In the genomic region with DNA sequence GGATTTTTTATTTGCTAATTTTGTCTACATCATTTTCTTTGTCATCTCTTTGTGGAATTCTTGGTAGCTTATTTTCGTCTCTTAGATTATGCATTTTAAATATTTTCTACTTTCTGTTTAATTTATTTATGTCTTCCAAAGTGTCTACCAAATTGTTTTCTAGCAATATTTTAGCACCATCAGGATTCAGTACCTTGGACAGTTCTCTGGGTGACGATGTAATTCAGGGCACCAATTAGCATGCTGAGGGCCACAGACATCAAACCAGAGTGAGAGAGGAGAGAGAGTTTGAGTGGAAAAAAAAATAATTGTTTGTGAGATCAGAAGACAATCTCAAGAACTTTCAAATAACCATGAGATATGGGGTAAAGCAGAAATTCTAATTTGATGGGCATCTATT, we compare ENCODE assay signal across 14 cellular contexts.
DNase-seq lines count a peak whose midpoint lies in the region; ATAC-seq, FAIRE-seq and TF ChIP-seq lines count a peak whose summit lies in the region.
"Had no signal": no experiment of that assay in that cellular context is flagged by ENCODE, and none has a peak within 500 bp of the region (broad histone marks: within the 10 kb centered on the region; RNA-seq: fewer than 3 reads in every experiment).

No MANE protein-coding gene starts in this region.

- TF ChIP-seq CTCF in HepG2 (CRISPR knock-in tag; IDR thresholded peaks at IDR 0.05) (no peak), right lobe of liver (IDR thresholded peaks at IDR 0.05) (no peak), RWPE1 (conservative IDR thresholded peaks at IDR 0.05; ENCODE audit: low read depth) (no peak), epithelial cell of esophagus (IDR thresholded peaks at IDR 0.05; ENCODE audit: insufficient read depth, low read depth, low read length, missing control alignments) (no peak), WTC11 (IDR thresholded peaks at IDR 0.05) (no peak)

- CTCF ChIA-PET in HepG2 (lab: Yijun Ruan, JAX; ENCODE audit: low intra/inter-chr PET ratio, low total read pairs), result no interaction called here
- CTCF ChIA-PET in RWPE1 (lab: Yijun Ruan, JAX), result no interaction called here
- CTCF ChIA-PET in activated naive CD4-positive, alpha-beta T cell treated with anti-CD3 and anti-CD28 coated beads, Interleukin-2, amount 10 ng/mL, durations not matched to agents 7 days and 5 days (lab: Charles Lee), result no interaction called here
- CTCF ChIA-PET in WTC11 (lab: Charles Lee), result no interaction called here

- WGBS in HepG2 (ENCODE audit: low lambda C conversion rate), result 0% methylated on average over 2 of the region's 2 CpGs
- WGBS in right lobe of liver (ENCODE audit: insufficient coverage, low coverage, low lambda C conversion rate, missing lambda C conversion rate), result 6% methylated on average over 2 of the region's 2 CpGs

- BruUV-seq in HepG2 (replicated peaks; lab: Mats Ljungman, UMichigan), result no TSS peak

- TF ChIP-seq EP300 in HepG2 (IDR thresholded peaks at IDR 0.05; ENCODE audit: low read depth in 2 of 2, low read length in 2 of 2) (no peak), HepG2 (CRISPR knock-in tag; IDR thresholded peaks at IDR 0.05; ENCODE audit: borderline replicate concordance) (no peak)

- no peak for TF ChIP-seq RAD21 in HepG2 (CRISPR knock-in tag; IDR thresholded peaks at IDR 0.05)

- no peaks in the 10 kb centered on the region for H3K9me3 ChIP-seq in HepG2 (ENCODE audit: low read length)
- no peaks in the 10 kb centered on the region for H3K9me3 ChIP-seq in right lobe of liver
- H3K9me3 ChIP-seq: ascending aorta had no signal

- H2AFZ ChIP-seq in HepG2 (ENCODE audit: low read length), result no peak overlapping the region

- no peaks in the 10 kb centered on the region for H3K36me3 ChIP-seq in HepG2 (replicated peaks in 1 of 2; ENCODE audit: control insufficient read depth in 1 of 2, insufficient read depth in 2 of 2, low read length in 2 of 2)
- no peaks in the 10 kb centered on the region for H3K36me3 ChIP-seq in right lobe of liver
- H3K36me3 ChIP-seq: ascending aorta, esophagus squamous epithelium had no signal

- H3K27ac Mint-ChIP-seq in activated naive CD4-positive, alpha-beta T cell treated with anti-CD3 and anti-CD28 coated beads, Interleukin-2, amount 10 ng/mL, durations not matched to agents 7 days and 5 days, result no peak overlapping the region
- no peak overlapping the region for H3K27ac Mint-ChIP-seq in WTC11
- H3K27ac Mint-ChIP-seq: activated T-cell treated with anti-CD3 and anti-CD28 coated beads, Interleukin-2, amount 50 U/mL, for 24 hours had no signal

- FAIRE-seq in HepG2 (lab: Jason Lieb, UNC), result no peak

- H3K9ac ChIP-seq in HepG2 (ENCODE audit: insufficient read depth, low read depth, low read length), result no peak overlapping the region

- TF ChIP-seq POLR2A in HepG2 (IDR thresholded peaks at IDR 0.05; ENCODE audit: insufficient read depth in 1 of 2, low read depth in 2 of 2, low read length in 2 of 2), result no peak
- no peak for TF ChIP-seq POLR2A in right lobe of liver (IDR thresholded peaks at IDR 0.05)

- in situ Hi-C loops in HepG2 (cut with HindIII; ENCODE audit: extremely low pct_ligation_motif_present, low pct_unique_long_range_greater_than_20kb), result no loop called here

- POLR2A ChIA-PET in HepG2 (lab: Yijun Ruan, JAX) (no interaction called here), RWPE1 (lab: Yijun Ruan, JAX; ENCODE audit: low non-redundant PET) (no interaction called here), WTC11 (lab: Charles Lee) (no interaction called here)

- DNase-seq in HepG2 (ENCODE audit: low spot score), result peak; percentile 32
- no peak for DNase-seq in right lobe of liver
- DNase-seq in RWPE1 (ENCODE audit: low spot score), result peak; percentile 13
- peak; percentile 39 for DNase-seq in epithelial cell of esophagus (ENCODE audit: low read depth)
- no peak for DNase-seq in activated naive CD4-positive, alpha-beta T cell treated with anti-CD3 and anti-CD28 coated beads, Interleukin-2, amount 10 ng/mL, durations not matched to agents 7 days and 5 days
- no peak for DNase-seq in WTC11 (ENCODE audit: low spot score)
- DNase-seq in hypothalamus (lab: John Stamatoyannopoulos, UW), result no peak
- DNase-seq in GM19238 (ENCODE audit: insufficient read length, low spot score), result no peak
- DNase-seq: activated T-cell treated with anti-CD3 and anti-CD28 coated beads, Interleukin-2, amount 50 U/mL, for 24 hours; esophagus squamous epithelium; NCI-H1105 treated with DMSO at 0.1 percent for 48 hours; posterior cingulate gyrus; substantia nigra had no signal

- H3K79me2 ChIP-seq in HepG2 (ENCODE audit: insufficient read depth, low read length), result no peaks in the 10 kb centered on the region

- H3K36me3 Mint-ChIP-seq in activated naive CD4-positive, alpha-beta T cell treated with anti-CD3 and anti-CD28 coated beads, Interleukin-2, amount 10 ng/mL, durations not matched to agents 7 days and 5 days, result no peaks in the 10 kb centered on the region
- H3K36me3 Mint-ChIP-seq in WTC11, result peaks cover 4% of the 10 kb centered on the region

- ATAC-seq in HepG2 (no peak), right lobe of liver (no peak), WTC11 (no peak)

- H3K27ac ChIP-seq in HepG2 (ENCODE audit: extremely low read length, insufficient read depth, low read length) (no peak overlapping the region), right lobe of liver (no peak overlapping the region), RWPE1 (no peak overlapping the region)
- H3K27ac ChIP-seq: ascending aorta, esophagus squamous epithelium had no signal

- H3K4me3 ChIP-seq in HepG2 (replicated peaks in 1 of 3; ENCODE audit: insufficient read depth in 1 of 3, low read depth in 2 of 3, low read length in 3 of 3) (no peak overlapping the region), right lobe of liver (no peak overlapping the region), epithelial cell of esophagus (ENCODE audit: low read length) (no peak overlapping the region)
- H3K4me3 ChIP-seq: ascending aorta, esophagus squamous epithelium had no signal

- H3K4me3 Mint-ChIP-seq in activated naive CD4-positive, alpha-beta T cell treated with anti-CD3 and anti-CD28 coated beads, Interleukin-2, amount 10 ng/mL, durations not matched to agents 7 days and 5 days, result no peak overlapping the region
- H3K4me3 Mint-ChIP-seq in WTC11, result no peak overlapping the region
- H3K4me3 Mint-ChIP-seq: activated T-cell treated with anti-CD3 and anti-CD28 coated beads, Interleukin-2, amount 50 U/mL, for 24 hours had no signal

- H3K4me2 ChIP-seq in HepG2 (ENCODE audit: low read depth, low read length), result no peak overlapping the region

- H3K4me1 Mint-ChIP-seq in activated naive CD4-positive, alpha-beta T cell treated with anti-CD3 and anti-CD28 coated beads, Interleukin-2, amount 10 ng/mL, durations not matched to agents 7 days and 5 days, result no peaks in the 10 kb centered on the region
- H3K4me1 Mint-ChIP-seq in WTC11, result no peaks in the 10 kb centered on the region

- peaks cover 7% of the 10 kb centered on the region for H3K9me3 Mint-ChIP-seq in activated naive CD4-positive, alpha-beta T cell treated with anti-CD3 and anti-CD28 coated beads, Interleukin-2, amount 10 ng/mL, durations not matched to agents 7 days and 5 days
- H3K9me3 Mint-ChIP-seq in WTC11, result peaks cover 42% of the 10 kb centered on the region

- no peaks in the 10 kb centered on the region for H4K20me1 ChIP-seq in HepG2 (ENCODE audit: insufficient read depth, low read length)

- H3K27me3 Mint-ChIP-seq in activated naive CD4-positive, alpha-beta T cell treated with anti-CD3 and anti-CD28 coated beads, Interleukin-2, amount 10 ng/mL, durations not matched to agents 7 days and 5 days, result no peaks in the 10 kb centered on the region
- H3K27me3 Mint-ChIP-seq in WTC11 (ENCODE audit: low read depth), result no peaks in the 10 kb centered on the region; the same call in 1 of the 2 replicates
- H3K27me3 Mint-ChIP-seq: activated T-cell treated with anti-CD3 and anti-CD28 coated beads, Interleukin-2, amount 50 U/mL, for 24 hours had no signal

- intact Hi-C loops in HepG2 (cut with micrococcal nuclease; ENCODE audit: unreplicated experiment) (no loop called here), right lobe of liver (cut with DNase I) (no loop called here)

- H3K4me1 ChIP-seq in HepG2 (ENCODE audit: insufficient read depth, low read length), result peaks cover 5% of the 10 kb centered on the region; the same call in 1 of the 2 replicates
- H3K4me1 ChIP-seq in right lobe of liver, result no peaks in the 10 kb centered on the region
- H3K4me1 ChIP-seq: ascending aorta, esophagus squamous epithelium had no signal

- H3K27me3 ChIP-seq in HepG2 (ENCODE audit: control insufficient read depth in 1 of 2, insufficient read depth in 2 of 2, low read length in 2 of 2) (no peaks in the 10 kb centered on the region; a peak in 1 of 5 replicates), right lobe of liver (no peaks in the 10 kb centered on the region)
- H3K27me3 ChIP-seq: ascending aorta, esophagus squamous epithelium had no signal

TF ChIP-seq in HepG2, 621 proteins besides CTCF, POLR2A, EP300 and RAD21 (continues in another document):
- TF ChIP-seq MIER2 (CRISPR knock-in tag; IDR thresholded peaks at IDR 0.05) (peak; percentile 96), EHMT2 (IDR thresholded peaks at IDR 0.05; ENCODE audit: borderline replicate concordance, low read depth, low read length) (peak; percentile 89; the same call in 1 of the 2 replicates), ELF3 (CRISPR knock-in tag; IDR thresholded peaks at IDR 0.05) (0 out of 2 replicates have a peak, but pooled peaks have one; percentile 19), ZNF264 (CRISPR knock-in tag; IDR thresholded peaks at IDR 0.05) (peak; percentile 98), FOSL2 (CRISPR knock-in tag; IDR thresholded peaks at IDR 0.05) (0 out of 2 replicates have a peak, but pooled peaks have one; percentile 6), RELA (CRISPR knock-in tag; IDR thresholded peaks at IDR 0.05) (no peak), HMG20A (CRISPR knock-in tag; IDR thresholded peaks at IDR 0.05; ENCODE audit: borderline replicate concordance) (0 out of 2 replicates have a peak, but pooled peaks have one; percentile 15), KLF6 (CRISPR knock-in tag; IDR thresholded peaks at IDR 0.05) (0 out of 2 replicates have a peak, but pooled peaks have one; percentile 34)

TF ChIP-seq in WTC11, 78 proteins besides CTCF, POLR2A, EP300 and RAD21:
- TF ChIP-seq GRHL2 (CRISPR knock-in tag; IDR thresholded peaks at IDR 0.05; ENCODE audit: insufficient replicate concordance, severe bottlenecking), result no peak
- no peak for TF ChIP-seq ZNF671 (CRISPR knock-in tag; IDR thresholded peaks at IDR 0.05)
- TF ChIP-seq, protein P1, sequence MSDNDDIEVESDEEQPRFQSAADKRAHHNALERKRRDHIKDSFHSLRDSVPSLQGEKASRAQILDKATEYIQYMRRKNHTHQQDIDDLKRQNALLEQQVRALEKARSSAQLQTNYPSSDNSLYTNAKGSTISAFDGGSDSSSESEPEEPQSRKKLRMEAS (CRISPR knock-in tag; IDR thresholded peaks at IDR 0.05), result no peak
- TF ChIP-seq GABPB1 (CRISPR knock-in tag; IDR thresholded peaks at IDR 0.05), result no peak

Comparison
In these comparisons a context has a peak if more than half of its experiments do, and no peak if none do; other contexts are left out.
1. DNase-seq: peak in HepG2 (single experiment), RWPE1 (single experiment) and epithelial cell of esophagus (single experiment); none in right lobe of liver (0 of 3), activated naive CD4-positive, alpha-beta T cell treated with anti-CD3 and anti-CD28 coated beads, Interleukin-2, amount 10 ng/mL, durations not matched to agents 7 days and 5 days (single experiment), WTC11 (single experiment), hypothalamus (0 of 51) and GM19238 (single experiment).